28 cellular contexts compared by ENCODE assay signal in the genomic region with DNA sequence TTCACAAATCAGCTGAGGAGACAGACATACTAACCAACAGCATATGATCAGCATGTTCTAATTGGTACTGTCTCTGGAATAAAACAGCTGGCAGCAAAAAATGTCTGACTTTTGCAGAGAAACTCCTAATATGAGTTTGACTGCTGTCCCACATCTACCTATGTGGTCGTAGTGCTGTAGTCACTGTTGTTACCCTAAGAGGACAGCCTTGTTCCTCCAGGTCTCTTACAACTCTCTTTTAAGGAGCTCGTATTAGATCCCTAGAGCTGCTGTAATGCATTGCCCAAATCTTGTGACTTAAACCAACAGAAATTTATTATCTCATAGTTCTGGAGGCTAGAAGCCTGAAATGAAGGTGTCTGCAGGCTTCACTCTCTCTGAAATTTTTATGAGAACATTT.
"Had no signal": no experiment of that assay in that cellular context is flagged by ENCODE, and none has a peak within 500 bp of the region (broad histone marks: within the 10 kb centered on the region; RNA-seq: fewer than 3 reads in every experiment).

No MANE protein-coding gene starts in this region.

- H3K27me3 Mint-ChIP-seq: activated CD8-positive, alpha-beta memory T cell treated with anti-CD3 and anti-CD28 coated beads, Interleukin-2, amount 10 ng/mL, durations not matched to agents 7 days and 5 days; activated naive CD4-positive, alpha-beta T cell treated with anti-CD3 and anti-CD28 coated beads, Interleukin-2, amount 10 ng/mL, durations not matched to agents 7 days and 5 days had no signal

- H3K4me1 ChIP-seq: SJCRH30 had no signal

- H3K4me3 Mint-ChIP-seq: activated CD8-positive, alpha-beta memory T cell treated with anti-CD3 and anti-CD28 coated beads, Interleukin-2, amount 10 ng/mL, durations not matched to agents 7 days and 5 days; activated naive CD4-positive, alpha-beta T cell treated with anti-CD3 and anti-CD28 coated beads, Interleukin-2, amount 10 ng/mL, durations not matched to agents 7 days and 5 days; brain had no signal

- DNase-seq: activated CD4-positive, alpha-beta T cell treated with anti-CD3 and anti-CD28 coated beads for 48 hours; activated CD4-positive, alpha-beta T cell treated with anti-CD3 and anti-CD28 coated beads, Interleukin-2, amount 50 U/mL, for 48 hours; activated CD8-positive, alpha-beta memory T cell treated with anti-CD3 and anti-CD28 coated beads, Interleukin-2, amount 10 ng/mL, durations not matched to agents 7 days and 5 days; activated effector memory CD4-positive, alpha-beta T cell treated with Interleukin-2 at 50 U/mL for 16 hours; activated naive CD4-positive, alpha-beta T cell treated with anti-CD3 and anti-CD28 coated beads, Interleukin-2, amount 10 ng/mL, durations not matched to agents 7 days and 5 days; amygdala; Karpas-422; MM.1S; NCI-H1105; NCI-H1436; NCI-H1694 treated with DMSO at 0.1 percent for 48 hours; NCI-H2029 treated with DMSO at 0.1 percent for 48 hours; NCI-H345; NCI-H510A; NCI-H526 treated with DMSO at 0.1 percent for 48 hours; NK-92 treated with Interleukin-12 subunit alpha and Interleukin-12 subunit beta, amount 100 ng/mL, for 24 hours; OCI-M1; RPMI8226; SJCRH30; SK-N-SH; T-helper 1 cell had no signal

- H3K4me2 ChIP-seq: SK-N-SH had no signal

- H3K36me3 ChIP-seq: cardiac muscle cell had no signal

- FAIRE-seq: astrocyte, K562 had no signal

- H3K36me3 Mint-ChIP-seq: brain had no signal

- H3K4me1 Mint-ChIP-seq: activated CD8-positive, alpha-beta memory T cell treated with anti-CD3 and anti-CD28 coated beads, Interleukin-2, amount 10 ng/mL, durations not matched to agents 7 days and 5 days had no signal

- H3K27ac Mint-ChIP-seq: activated CD8-positive, alpha-beta memory T cell treated with anti-CD3 and anti-CD28 coated beads, Interleukin-2, amount 10 ng/mL, durations not matched to agents 7 days and 5 days; brain had no signal

- H3K9me3 ChIP-seq: SJCRH30, SK-N-SH had no signal

- H3K27me3 ChIP-seq: cardiac muscle cell, SJCRH30 had no signal

- H3K9ac ChIP-seq: SK-N-SH had no signal

- H3K4me3 ChIP-seq: cardiac muscle cell, K562, SJCRH30 had no signal

- H3K27ac ChIP-seq: cardiac muscle cell, SJCRH30, VCaP had no signal

- ATAC-seq: activated CD8-positive, alpha-beta memory T cell treated with anti-CD3 and anti-CD28 coated beads, Interleukin-2, amount 10 ng/mL, durations not matched to agents 7 days and 5 days; K562; Panc1; Right ventricle myocardium inferior had no signal
